In the genomic region with DNA sequence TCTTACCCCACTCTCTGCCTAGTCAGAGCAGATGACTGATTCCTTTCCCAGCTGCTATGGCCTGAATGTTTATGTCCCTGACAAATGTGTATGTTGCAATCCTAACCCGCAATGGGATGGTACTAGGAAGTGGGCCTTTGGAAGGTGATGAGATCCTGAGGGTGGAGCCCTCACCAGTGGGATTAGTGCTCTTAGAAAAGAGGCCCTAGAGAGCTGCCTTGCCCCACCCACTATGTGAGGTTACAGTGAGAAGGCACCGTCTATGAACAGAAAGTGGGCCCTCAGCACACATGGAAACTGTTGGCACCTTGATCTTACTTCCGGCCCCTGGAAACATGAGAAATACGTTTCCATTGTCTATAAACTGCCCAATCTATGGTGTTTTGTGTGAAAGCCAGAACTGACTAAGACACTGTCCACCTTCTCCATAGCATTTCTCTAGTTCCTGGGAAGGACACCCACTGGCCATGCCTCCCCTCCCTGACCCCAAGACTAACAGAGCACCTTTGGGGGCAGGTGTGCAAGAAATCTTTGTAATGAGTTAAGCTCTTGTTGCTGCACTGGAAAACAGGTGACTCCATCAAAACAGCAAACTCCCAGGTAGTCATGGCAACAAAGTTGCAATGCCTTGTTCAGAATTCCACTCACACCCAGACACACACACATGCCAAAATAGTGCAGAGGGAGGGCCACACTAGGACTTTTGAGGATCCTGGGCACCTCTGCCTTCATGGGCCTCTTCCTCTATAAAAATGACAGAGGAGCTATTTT, we compare ENCODE assay signal across 1 cellular context.
TF ChIP-seq lines count a peak whose summit lies in the region.

No MANE protein-coding gene starts in this region.

TF ChIP-seq in HepG2, 621 proteins besides CTCF, POLR2A, EP300 and RAD21:
- TF ChIP-seq ZNF441 (CRISPR knock-in tag; IDR thresholded peaks at IDR 0.05; ENCODE audit: borderline replicate concordance) (no peak), RFX3 (CRISPR knock-in tag; IDR thresholded peaks at IDR 0.05) (0 out of 2 replicates have a peak, but pooled peaks have one; percentile 32), SOX13 (IDR thresholded peaks at IDR 0.05) (no peak), SOX13 (CRISPR knock-in tag; conservative IDR thresholded peaks at IDR 0.05 in 1 of 2, IDR thresholded peaks at IDR 0.05 in 1 of 2) (peak in 1 of 2 experiments; percentile 7; a peak in 1 of 4 replicates), TEAD3 (CRISPR knock-in tag; optimal IDR thresholded peaks at IDR 0.05; ENCODE audit: borderline replicate concordance) (peak; percentile 26), CEBPG (CRISPR knock-in tag; IDR thresholded peaks at IDR 0.05) (peak; percentile 68), SOX6 (IDR thresholded peaks at IDR 0.05) (no peak), SOX6 (CRISPR knock-in tag; IDR thresholded peaks at IDR 0.05) (peak; percentile 43; the same call in 1 of the 2 replicates), ZNF251 (CRISPR knock-in tag; IDR thresholded peaks at IDR 0.05) (no peak), CEBPB (IDR thresholded peaks at IDR 0.05; ENCODE audit: borderline replicate concordance, low read depth, low read length) (peak; percentile 91), RORA (CRISPR knock-in tag; IDR thresholded peaks at IDR 0.05) (no peak), GABPA (IDR thresholded peaks at IDR 0.05; ENCODE audit: low read depth, low read length) (no peak), GABPA (CRISPR knock-in tag; IDR thresholded peaks at IDR 0.05; ENCODE audit: low read depth) (peak; percentile 28; the same call in 1 of the 2 replicates), RFX1 (IDR thresholded peaks at IDR 0.05) (0 out of 2 replicates have a peak, but pooled peaks have one; percentile 27), TCF7 (IDR thresholded peaks at IDR 0.05; ENCODE audit: low read depth) (peak; percentile 39; the same call in 1 of the 2 replicates), KDM1A (CRISPR knock-in tag; IDR thresholded peaks at IDR 0.05) (0 out of 2 replicates have a peak, but pooled peaks have one; percentile 21)
